In the genomic region with DNA sequence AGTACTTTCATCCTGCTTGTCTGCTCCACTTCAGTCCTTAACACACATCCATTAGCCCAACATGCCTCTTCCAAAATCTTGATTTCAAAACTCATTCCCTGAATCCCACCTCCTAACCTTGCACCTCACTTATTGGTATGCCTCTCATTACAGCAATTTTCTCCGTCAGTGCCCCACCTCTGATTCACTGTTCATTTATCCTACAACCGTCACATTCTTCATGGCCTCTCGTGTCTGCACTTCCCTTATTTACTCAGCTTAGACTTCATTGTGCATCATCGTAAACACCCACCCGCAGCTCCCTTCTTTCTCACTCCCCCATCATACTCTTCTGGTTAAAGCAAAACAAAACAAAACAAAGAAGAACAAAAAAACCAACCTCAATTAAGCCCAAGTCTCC, we compare ENCODE assay signal across 1 cellular context.
TF ChIP-seq lines count a peak whose summit lies in the region.

No MANE protein-coding gene starts in this region.

TF ChIP-seq in GM23338, 12 proteins besides CTCF, POLR2A, EP300 and RAD21 (continued from another document):
- no peak for TF ChIP-seq EZH2 (IDR thresholded peaks at IDR 0.05; ENCODE audit: low read depth, unreplicated experiment)
- TF ChIP-seq, protein P1, sequence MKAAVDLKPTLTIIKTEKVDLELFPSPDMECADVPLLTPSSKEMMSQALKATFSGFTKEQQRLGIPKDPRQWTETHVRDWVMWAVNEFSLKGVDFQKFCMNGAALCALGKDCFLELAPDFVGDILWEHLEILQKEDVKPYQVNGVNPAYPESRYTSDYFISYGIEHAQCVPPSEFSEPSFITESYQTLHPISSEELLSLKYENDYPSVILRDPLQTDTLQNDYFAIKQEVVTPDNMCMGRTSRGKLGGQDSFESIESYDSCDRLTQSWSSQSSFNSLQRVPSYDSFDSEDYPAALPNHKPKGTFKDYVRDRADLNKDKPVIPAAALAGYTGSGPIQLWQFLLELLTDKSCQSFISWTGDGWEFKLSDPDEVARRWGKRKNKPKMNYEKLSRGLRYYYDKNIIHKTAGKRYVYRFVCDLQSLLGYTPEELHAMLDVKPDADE (IDR thresholded peaks at IDR 0.05): no peak
- TF ChIP-seq ZNF331 (CRISPR knock-in tag; IDR thresholded peaks at IDR 0.05; ENCODE audit: low read depth): no peak
- no peak for TF ChIP-seq NANOG (IDR thresholded peaks at IDR 0.05; ENCODE audit: borderline replicate concordance)
- TF ChIP-seq, protein P2, sequence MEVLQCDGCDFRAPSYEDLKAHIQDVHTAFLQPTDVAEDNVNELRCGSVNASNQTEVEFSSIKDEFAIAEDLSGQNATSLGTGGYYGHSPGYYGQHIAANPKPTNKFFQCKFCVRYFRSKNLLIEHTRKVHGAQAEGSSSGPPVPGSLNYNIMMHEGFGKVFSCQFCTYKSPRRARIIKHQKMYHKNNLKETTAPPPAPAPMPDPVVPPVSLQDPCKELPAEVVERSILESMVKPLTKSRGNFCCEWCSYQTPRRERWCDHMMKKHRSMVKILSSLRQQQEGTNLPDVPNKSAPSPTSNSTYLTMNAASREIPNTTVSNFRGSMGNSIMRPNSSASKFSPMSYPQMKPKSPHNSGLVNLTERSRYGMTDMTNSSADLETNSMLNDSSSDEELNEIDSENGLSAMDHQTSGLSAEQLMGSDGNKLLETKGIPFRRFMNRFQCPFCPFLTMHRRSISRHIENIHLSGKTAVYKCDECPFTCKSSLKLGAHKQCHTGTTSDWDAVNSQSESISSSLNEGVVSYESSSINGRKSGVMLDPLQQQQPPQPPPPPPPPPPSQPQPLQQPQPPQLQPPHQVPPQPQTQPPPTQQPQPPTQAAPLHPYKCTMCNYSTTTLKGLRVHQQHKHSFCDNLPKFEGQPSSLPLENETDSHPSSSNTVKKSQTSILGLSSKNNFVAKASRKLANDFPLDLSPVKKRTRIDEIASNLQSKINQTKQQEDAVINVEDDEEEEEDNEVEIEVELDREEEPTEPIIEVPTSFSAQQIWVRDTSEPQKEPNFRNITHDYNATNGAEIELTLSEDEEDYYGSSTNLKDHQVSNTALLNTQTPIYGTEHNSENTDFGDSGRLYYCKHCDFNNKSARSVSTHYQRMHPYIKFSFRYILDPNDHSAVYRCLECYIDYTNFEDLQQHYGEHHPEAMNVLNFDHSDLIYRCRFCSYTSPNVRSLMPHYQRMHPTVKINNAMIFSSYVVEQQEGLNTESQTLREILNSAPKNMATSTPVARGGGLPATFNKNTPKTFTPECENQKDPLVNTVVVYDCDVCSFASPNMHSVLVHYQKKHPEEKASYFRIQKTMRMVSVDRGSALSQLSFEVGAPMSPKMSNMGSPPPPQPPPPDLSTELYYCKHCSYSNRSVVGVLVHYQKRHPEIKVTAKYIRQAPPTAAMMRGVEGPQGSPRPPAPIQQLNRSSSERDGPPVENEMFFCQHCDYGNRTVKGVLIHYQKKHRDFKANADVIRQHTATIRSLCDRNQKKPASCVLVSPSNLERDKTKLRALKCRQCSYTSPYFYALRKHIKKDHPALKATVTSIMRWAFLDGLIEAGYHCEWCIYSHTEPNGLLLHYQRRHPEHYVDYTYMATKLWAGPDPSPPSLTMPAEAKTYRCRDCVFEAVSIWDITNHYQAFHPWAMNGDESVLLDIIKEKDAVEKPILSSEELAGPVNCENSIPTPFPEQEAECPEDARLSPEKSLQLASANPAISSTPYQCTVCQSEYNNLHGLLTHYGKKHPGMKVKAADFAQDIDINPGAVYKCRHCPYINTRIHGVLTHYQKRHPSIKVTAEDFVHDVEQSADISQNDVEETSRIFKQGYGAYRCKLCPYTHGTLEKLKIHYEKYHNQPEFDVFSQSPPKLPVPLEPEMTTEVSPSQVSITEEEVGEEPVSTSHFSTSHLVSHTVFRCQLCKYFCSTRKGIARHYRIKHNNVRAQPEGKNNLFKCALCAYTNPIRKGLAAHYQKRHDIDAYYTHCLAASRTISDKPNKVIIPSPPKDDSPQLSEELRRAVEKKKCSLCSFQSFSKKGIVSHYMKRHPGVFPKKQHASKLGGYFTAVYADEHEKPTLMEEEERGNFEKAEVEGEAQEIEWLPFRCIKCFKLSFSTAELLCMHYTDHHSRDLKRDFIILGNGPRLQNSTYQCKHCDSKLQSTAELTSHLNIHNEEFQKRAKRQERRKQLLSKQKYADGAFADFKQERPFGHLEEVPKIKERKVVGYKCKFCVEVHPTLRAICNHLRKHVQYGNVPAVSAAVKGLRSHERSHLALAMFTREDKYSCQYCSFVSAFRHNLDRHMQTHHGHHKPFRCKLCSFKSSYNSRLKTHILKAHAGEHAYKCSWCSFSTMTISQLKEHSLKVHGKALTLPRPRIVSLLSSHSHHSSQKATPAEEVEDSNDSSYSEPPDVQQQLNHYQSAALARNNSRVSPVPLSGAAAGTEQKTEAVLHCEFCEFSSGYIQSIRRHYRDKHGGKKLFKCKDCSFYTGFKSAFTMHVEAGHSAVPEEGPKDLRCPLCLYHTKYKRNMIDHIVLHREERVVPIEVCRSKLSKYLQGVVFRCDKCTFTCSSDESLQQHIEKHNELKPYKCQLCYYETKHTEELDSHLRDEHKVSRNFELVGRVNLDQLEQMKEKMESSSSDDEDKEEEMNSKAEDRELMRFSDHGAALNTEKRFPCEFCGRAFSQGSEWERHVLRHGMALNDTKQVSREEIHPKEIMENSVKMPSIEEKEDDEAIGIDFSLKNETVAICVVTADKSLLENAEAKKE (CRISPR knock-in tag; IDR thresholded peaks at IDR 0.05): no peak
- TF ChIP-seq EZH2phosphoT487 (IDR thresholded peaks at IDR 0.05; ENCODE audit: unreplicated experiment): no peak
- no peak for TF ChIP-seq POLR2AphosphoS5 (IDR thresholded peaks at IDR 0.05; ENCODE audit: low read depth)
- no peak for TF ChIP-seq ZNF114 (CRISPR knock-in tag; IDR thresholded peaks at IDR 0.05)
- TF ChIP-seq CREB1 (CRISPR knock-in tag; IDR thresholded peaks at IDR 0.05; ENCODE audit: low read depth): no peak
- TF ChIP-seq JUNB (IDR thresholded peaks at IDR 0.05; ENCODE audit: unreplicated experiment): no peak
TF ChIP-seq in GM23338: peak in this region for 0.
